Comparison of ENCODE assay signal across 1 cellular context in genomic region chr13:114229486-114229885, GRCh38.
TF ChIP-seq lines count a peak whose summit lies in the region.

No MANE protein-coding gene starts in this region.

TF ChIP-seq in endothelial cell of umbilical vein, 7 proteins besides CTCF, POLR2A, EP300 and RAD21:
- no peak for TF ChIP-seq POLR2AphosphoS5 (IDR thresholded peaks at IDR 0.05; ENCODE audit: insufficient read depth, low read depth, low read length)
